Comparison of ENCODE assay signal across 2 cellular contexts in the genomic region with DNA sequence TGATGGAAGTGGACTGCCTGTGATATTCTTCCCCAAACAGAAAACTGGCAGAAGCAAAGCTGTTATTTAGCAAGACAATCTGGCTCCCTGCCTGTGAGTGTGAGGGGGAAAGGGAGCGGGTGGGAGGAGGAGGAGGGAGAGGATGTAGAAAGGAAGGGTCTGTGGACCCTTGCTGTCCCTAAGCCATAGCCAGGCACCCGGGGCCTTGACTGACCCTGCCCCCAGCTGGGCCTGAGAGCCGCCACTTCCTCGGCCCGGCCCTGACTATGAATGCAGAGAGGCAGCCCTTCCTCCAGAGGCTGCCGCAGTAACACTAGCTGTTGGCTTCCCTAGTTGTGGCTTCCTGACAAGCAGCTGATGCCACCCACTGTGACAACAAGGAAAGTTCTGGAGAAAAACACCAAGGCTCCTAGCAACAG.
TF ChIP-seq lines count a peak whose summit lies in the region.

No MANE protein-coding gene starts in this region.

TF ChIP-seq in liver, 16 proteins besides CTCF, POLR2A, EP300 and RAD21:
- TF ChIP-seq YY1 (IDR thresholded peaks at IDR 0.05) (no peak), RXRA (IDR thresholded peaks at IDR 0.05) (peak in 1 of 2 donors; percentile 25)

TF ChIP-seq in HepG2, 621 proteins besides CTCF, POLR2A, EP300 and RAD21:
- TF ChIP-seq, protein P1, sequence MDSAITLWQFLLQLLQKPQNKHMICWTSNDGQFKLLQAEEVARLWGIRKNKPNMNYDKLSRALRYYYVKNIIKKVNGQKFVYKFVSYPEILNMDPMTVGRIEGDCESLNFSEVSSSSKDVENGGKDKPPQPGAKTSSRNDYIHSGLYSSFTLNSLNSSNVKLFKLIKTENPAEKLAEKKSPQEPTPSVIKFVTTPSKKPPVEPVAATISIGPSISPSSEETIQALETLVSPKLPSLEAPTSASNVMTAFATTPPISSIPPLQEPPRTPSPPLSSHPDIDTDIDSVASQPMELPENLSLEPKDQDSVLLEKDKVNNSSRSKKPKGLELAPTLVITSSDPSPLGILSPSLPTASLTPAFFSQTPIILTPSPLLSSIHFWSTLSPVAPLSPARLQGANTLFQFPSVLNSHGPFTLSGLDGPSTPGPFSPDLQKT (CRISPR knock-in tag; IDR thresholded peaks at IDR 0.05; ENCODE audit: borderline replicate concordance) = no peak
- TF ChIP-seq RORA (CRISPR knock-in tag; IDR thresholded peaks at IDR 0.05) (no peak), SMAD3 (CRISPR knock-in tag; IDR thresholded peaks at IDR 0.05) (no peak), ERF (CRISPR knock-in tag; IDR thresholded peaks at IDR 0.05) (no peak), ZNF510 (CRISPR knock-in tag; IDR thresholded peaks at IDR 0.05; ENCODE audit: low read depth) (no peak), SP140L (CRISPR knock-in tag; IDR thresholded peaks at IDR 0.05; ENCODE audit: borderline replicate concordance) (no peak), ATF1 (CRISPR knock-in tag; IDR thresholded peaks at IDR 0.05) (no peak), ZNF232 (CRISPR knock-in tag; IDR thresholded peaks at IDR 0.05; ENCODE audit: borderline replicate concordance) (no peak), MAFK (conservative IDR thresholded peaks at IDR 0.05 in 1 of 2, IDR thresholded peaks at IDR 0.05 in 1 of 2; ENCODE audit: low read length in 2 of 2) (no peak), PHF21A (CRISPR knock-in tag; IDR thresholded peaks at IDR 0.05) (no peak), NFYB (CRISPR knock-in tag; IDR thresholded peaks at IDR 0.05) (no peak), AGO1 (IDR thresholded peaks at IDR 0.05; ENCODE audit: low read depth, low read length, poor library complexity, severe bottlenecking) (no peak), ZNF235 (CRISPR knock-in tag; IDR thresholded peaks at IDR 0.05; ENCODE audit: borderline replicate concordance) (no peak)
- TF ChIP-seq, protein P2, sequence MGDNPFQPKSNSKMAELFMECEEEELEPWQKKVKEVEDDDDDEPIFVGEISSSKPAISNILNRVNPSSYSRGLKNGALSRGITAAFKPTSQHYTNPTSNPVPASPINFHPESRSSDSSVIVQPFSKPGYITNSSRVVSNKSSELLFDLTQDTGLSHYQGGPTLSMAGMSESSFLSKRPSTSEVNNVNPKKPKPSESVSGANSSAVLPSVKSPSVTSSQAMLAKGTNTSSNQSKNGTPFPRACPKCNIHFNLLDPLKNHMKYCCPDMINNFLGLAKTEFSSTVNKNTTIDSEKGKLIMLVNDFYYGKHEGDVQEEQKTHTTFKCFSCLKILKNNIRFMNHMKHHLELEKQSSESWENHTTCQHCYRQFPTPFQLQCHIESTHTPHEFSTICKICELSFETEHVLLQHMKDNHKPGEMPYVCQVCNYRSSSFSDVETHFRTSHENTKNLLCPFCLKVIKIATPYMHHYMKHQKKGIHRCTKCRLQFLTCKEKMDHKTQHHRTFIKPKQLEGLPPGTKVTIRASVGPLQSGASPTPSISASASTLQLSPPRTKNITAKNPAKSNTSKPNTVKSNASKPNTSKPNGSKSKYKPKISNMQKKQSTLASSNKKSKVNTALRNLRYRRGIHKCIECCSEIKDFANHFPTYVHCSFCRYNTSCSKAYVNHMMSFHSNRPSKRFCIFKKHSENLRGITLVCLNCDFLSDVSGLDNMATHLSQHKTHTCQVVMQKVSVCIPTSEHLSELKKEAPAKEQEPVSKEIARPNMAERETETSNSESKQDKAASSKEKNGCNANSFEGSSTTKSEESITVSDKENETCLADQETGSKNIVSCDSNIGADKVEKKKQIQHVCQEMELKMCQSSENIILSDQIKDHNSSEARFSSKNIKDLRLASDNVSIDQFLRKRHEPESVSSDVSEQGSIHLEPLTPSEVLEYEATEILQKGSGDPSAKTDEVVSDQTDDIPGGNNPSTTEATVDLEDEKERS (CRISPR knock-in tag; IDR thresholded peaks at IDR 0.05) = no peak
- TF ChIP-seq, protein P3, sequence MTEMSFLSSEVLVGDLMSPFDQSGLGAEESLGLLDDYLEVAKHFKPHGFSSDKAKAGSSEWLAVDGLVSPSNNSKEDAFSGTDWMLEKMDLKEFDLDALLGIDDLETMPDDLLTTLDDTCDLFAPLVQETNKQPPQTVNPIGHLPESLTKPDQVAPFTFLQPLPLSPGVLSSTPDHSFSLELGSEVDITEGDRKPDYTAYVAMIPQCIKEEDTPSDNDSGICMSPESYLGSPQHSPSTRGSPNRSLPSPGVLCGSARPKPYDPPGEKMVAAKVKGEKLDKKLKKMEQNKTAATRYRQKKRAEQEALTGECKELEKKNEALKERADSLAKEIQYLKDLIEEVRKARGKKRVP (CRISPR knock-in tag; IDR thresholded peaks at IDR 0.05) = no peak
- TF ChIP-seq, protein P4, sequence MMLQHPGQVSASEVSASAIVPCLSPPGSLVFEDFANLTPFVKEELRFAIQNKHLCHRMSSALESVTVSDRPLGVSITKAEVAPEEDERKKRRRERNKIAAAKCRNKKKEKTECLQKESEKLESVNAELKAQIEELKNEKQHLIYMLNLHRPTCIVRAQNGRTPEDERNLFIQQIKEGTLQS (CRISPR knock-in tag; IDR thresholded peaks at IDR 0.05) = no peak
- TF ChIP-seq, protein P5, sequence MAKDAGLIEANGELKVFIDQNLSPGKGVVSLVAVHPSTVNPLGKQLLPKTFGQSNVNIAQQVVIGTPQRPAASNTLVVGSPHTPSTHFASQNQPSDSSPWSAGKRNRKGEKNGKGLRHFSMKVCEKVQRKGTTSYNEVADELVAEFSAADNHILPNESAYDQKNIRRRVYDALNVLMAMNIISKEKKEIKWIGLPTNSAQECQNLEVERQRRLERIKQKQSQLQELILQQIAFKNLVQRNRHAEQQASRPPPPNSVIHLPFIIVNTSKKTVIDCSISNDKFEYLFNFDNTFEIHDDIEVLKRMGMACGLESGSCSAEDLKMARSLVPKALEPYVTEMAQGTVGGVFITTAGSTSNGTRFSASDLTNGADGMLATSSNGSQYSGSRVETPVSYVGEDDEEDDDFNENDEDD (CRISPR knock-in tag; IDR thresholded peaks at IDR 0.05; ENCODE audit: borderline replicate concordance) = no peak
TF ChIP-seq in HepG2: peak in this region for 0.
